1 cellular context compared by ENCODE assay signal in the genomic region with DNA sequence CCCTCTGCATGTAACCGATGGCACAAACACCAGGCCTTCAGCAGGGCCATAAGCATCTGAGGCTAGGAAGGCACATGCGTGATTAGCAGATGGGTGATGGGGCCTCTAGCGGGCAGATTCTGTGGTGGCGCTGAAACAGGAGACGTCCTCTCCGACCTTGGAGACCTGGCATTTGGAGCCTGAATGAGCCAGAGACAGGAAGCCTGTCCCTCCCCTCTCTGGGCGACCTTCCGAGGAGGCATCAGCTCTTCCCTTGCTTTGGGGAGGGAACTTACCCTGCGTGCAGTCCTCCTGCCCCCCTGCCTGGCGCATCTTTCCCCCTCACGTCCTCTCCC.
TF ChIP-seq lines count a peak whose summit lies in the region.

No MANE protein-coding gene starts in this region.

TF ChIP-seq in GM23338, 12 proteins besides CTCF, POLR2A, EP300 and RAD21 (continued from another document):
- TF ChIP-seq, protein P1, sequence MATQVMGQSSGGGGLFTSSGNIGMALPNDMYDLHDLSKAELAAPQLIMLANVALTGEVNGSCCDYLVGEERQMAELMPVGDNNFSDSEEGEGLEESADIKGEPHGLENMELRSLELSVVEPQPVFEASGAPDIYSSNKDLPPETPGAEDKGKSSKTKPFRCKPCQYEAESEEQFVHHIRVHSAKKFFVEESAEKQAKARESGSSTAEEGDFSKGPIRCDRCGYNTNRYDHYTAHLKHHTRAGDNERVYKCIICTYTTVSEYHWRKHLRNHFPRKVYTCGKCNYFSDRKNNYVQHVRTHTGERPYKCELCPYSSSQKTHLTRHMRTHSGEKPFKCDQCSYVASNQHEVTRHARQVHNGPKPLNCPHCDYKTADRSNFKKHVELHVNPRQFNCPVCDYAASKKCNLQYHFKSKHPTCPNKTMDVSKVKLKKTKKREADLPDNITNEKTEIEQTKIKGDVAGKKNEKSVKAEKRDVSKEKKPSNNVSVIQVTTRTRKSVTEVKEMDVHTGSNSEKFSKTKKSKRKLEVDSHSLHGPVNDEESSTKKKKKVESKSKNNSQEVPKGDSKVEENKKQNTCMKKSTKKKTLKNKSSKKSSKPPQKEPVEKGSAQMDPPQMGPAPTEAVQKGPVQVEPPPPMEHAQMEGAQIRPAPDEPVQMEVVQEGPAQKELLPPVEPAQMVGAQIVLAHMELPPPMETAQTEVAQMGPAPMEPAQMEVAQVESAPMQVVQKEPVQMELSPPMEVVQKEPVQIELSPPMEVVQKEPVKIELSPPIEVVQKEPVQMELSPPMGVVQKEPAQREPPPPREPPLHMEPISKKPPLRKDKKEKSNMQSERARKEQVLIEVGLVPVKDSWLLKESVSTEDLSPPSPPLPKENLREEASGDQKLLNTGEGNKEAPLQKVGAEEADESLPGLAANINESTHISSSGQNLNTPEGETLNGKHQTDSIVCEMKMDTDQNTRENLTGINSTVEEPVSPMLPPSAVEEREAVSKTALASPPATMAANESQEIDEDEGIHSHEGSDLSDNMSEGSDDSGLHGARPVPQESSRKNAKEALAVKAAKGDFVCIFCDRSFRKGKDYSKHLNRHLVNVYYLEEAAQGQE (IDR thresholded peaks at IDR 0.05; ENCODE audit: unreplicated experiment), result no peak
- no peak for TF ChIP-seq ZNF331 (CRISPR knock-in tag; IDR thresholded peaks at IDR 0.05; ENCODE audit: low read depth)
- TF ChIP-seq STAT1 (IDR thresholded peaks at IDR 0.05; ENCODE audit: unreplicated experiment), result no peak
- no peak for TF ChIP-seq CREB1 (CRISPR knock-in tag; IDR thresholded peaks at IDR 0.05; ENCODE audit: low read depth)
- no peak for TF ChIP-seq EZH2 (IDR thresholded peaks at IDR 0.05; ENCODE audit: low read depth, unreplicated experiment)
- TF ChIP-seq NANOG (IDR thresholded peaks at IDR 0.05; ENCODE audit: borderline replicate concordance), result no peak
- TF ChIP-seq JUNB (IDR thresholded peaks at IDR 0.05; ENCODE audit: unreplicated experiment), result no peak
